ENCODE assay signal across 28 cellular contexts in the genomic region with DNA sequence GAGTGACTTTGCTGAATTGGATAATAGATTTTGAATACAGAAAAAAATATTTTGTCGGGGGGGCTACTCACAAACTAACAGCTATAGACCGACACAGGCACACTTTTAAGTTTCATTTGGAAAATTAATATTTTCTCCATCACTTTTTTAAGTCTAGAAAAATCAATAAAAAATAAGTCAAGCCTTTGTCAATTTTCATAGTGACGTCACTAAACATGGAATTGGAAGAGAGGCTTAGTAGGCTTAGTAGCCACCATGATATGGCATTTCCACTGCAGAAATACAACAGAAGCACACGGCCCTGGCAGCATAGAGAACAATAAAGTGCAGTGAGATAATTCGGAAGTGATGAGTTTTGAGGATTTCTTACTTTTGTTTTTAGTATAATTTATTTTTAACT.
"Had no signal": no experiment of that assay in that cellular context is flagged by ENCODE, and none has a peak within 500 bp of the region (broad histone marks: within the 10 kb centered on the region; RNA-seq: fewer than 3 reads in every experiment).

No MANE protein-coding gene starts in this region.

- H3K9me3 Mint-ChIP-seq: dendritic cell treated with granulocyte-macrophage colony-stimulating factor and Interleukin-4, amounts not matched to agents 40 ng/mL and 50 ng/mL, for 4 days; endodermal cell had no signal

- H3K4me1 ChIP-seq: colonic mucosa, esophagus squamous epithelium, foreskin keratinocyte, gastrocnemius medialis had no signal

- H3K36me3 ChIP-seq: colonic mucosa, esophagus muscularis mucosa, esophagus squamous epithelium, gastrocnemius medialis, gastroesophageal sphincter, heart left ventricle, heart right ventricle had no signal

- H3K27ac Mint-ChIP-seq: dendritic cell treated with granulocyte-macrophage colony-stimulating factor and Interleukin-4, amounts not matched to agents 40 ng/mL and 50 ng/mL, for 4 days; endodermal cell had no signal

- H3K4me3 ChIP-seq: colonic mucosa, coronary artery, dorsolateral prefrontal cortex, esophagus muscularis mucosa, esophagus squamous epithelium, gastrocnemius medialis, gastroesophageal sphincter, heart left ventricle, heart right ventricle had no signal

- DNase-seq: colonic mucosa; cortex of kidney; dermis blood vessel endothelial cell; dorsolateral prefrontal cortex; effector CD4-positive, alpha-beta T cell; effector CD8-positive, alpha-beta T cell; effector memory CD4-positive, alpha-beta T cell; endodermal cell; erythroblast; esophagus squamous epithelium; foreskin fibroblast; foreskin keratinocyte; foreskin melanocyte; gastrocnemius medialis; glutamatergic neuron; head of caudate nucleus; heart left ventricle; heart right ventricle had no signal

- H3K9me3 ChIP-seq: colonic mucosa, esophagus muscularis mucosa, esophagus squamous epithelium, gastrocnemius medialis, gastroesophageal sphincter, heart left ventricle, heart right ventricle had no signal

- H3K27ac ChIP-seq: colonic mucosa, coronary artery, dorsolateral prefrontal cortex, epithelial cell of prostate, esophagus muscularis mucosa, esophagus squamous epithelium, foreskin keratinocyte, gastrocnemius medialis, gastroesophageal sphincter, heart left ventricle, heart right ventricle had no signal

- H3K4me3 Mint-ChIP-seq: dendritic cell treated with granulocyte-macrophage colony-stimulating factor and Interleukin-4, amounts not matched to agents 40 ng/mL and 50 ng/mL, for 4 days; endodermal cell had no signal

- H3K27me3 ChIP-seq: colonic mucosa, dorsolateral prefrontal cortex, esophagus muscularis mucosa, foreskin keratinocyte, gastrocnemius medialis, gastroesophageal sphincter, heart left ventricle, heart right ventricle had no signal

- ATAC-seq: esophagus mucosa, foreskin keratinocyte, gastrocnemius medialis, gastroesophageal sphincter, heart left ventricle, heart right ventricle had no signal

- FAIRE-seq: colon, endometrium, endothelial cell of umbilical vein, frontal cortex had no signal
